13 cellular contexts compared by ENCODE assay signal in genomic region chr7:121076350-121077164, GRCh38.
DNase-seq lines count a peak whose midpoint lies in the region; ATAC-seq and TF ChIP-seq lines count a peak whose summit lies in the region.
"Had no signal": no experiment of that assay in that cellular context is flagged by ENCODE, and none has a peak within 500 bp of the region (broad histone marks: within the 10 kb centered on the region; RNA-seq: fewer than 3 reads in every experiment).

No MANE protein-coding gene starts in this region.

- H3K9me3 Mint-ChIP-seq in nephron progenitor cell (no peaks in the 10 kb centered on the region), natural killer cell (no peaks in the 10 kb centered on the region)
- H3K9me3 Mint-ChIP-seq: CD8-positive, alpha-beta T cell had no signal

- H3K4me2 ChIP-seq in Loucy (ENCODE audit: low read depth, low read length, poor library complexity, severe bottlenecking), result no peak overlapping the region

- peak overlapping the region; percentile 25; the same call in 1 of the 2 replicates for H2AFZ ChIP-seq in Loucy (ENCODE audit: low read length)

- peak overlapping the region; percentile 23 for H3K27ac ChIP-seq in brain microvascular endothelial cell

- H3K9ac ChIP-seq in Loucy (ENCODE audit: low read depth, low read length, poor library complexity, severe bottlenecking), result no peak overlapping the region

- H3K36me3 Mint-ChIP-seq in nephron progenitor cell (ENCODE audit: low read depth), result no peaks in the 10 kb centered on the region
- H3K36me3 Mint-ChIP-seq in natural killer cell, result no peaks in the 10 kb centered on the region
- H3K36me3 Mint-ChIP-seq: CD8-positive, alpha-beta T cell had no signal

- no peaks in the 10 kb centered on the region for H3K27me3 ChIP-seq in Loucy (ENCODE audit: insufficient read depth, low read length, poor library complexity, severe bottlenecking)
- no peaks in the 10 kb centered on the region for H3K27me3 ChIP-seq in brain microvascular endothelial cell (replicated peaks)
- H3K27me3 ChIP-seq in HAP-1 (ENCODE audit: low read depth), result peaks cover 12% of the 10 kb centered on the region; the same call in 1 of the 2 replicates

- no peaks in the 10 kb centered on the region for H3K9me3 ChIP-seq in Loucy (ENCODE audit: insufficient read depth, low read depth, low read length)
- no peaks in the 10 kb centered on the region for H3K9me3 ChIP-seq in HAP-1

- ATAC-seq in natural killer cell, result no peak
- ATAC-seq in HG03469 (IDR thresholded peaks at IDR 0.05; ENCODE audit: unreplicated experiment), result no peak
- ATAC-seq: CD8-positive, alpha-beta T cell; left ventricle myocardium superior had no signal

- H3K9me2 ChIP-seq in Loucy (replicated peaks; ENCODE audit: low read depth, low read length), result no peaks in the 10 kb centered on the region

- H3K4me3 Mint-ChIP-seq in nephron progenitor cell (no peak overlapping the region), natural killer cell (no peak overlapping the region)
- H3K4me3 Mint-ChIP-seq: CD8-positive, alpha-beta T cell had no signal

- no peaks in the 10 kb centered on the region for H3F3A ChIP-seq in Loucy (ENCODE audit: low read depth)

- H3K27me3 Mint-ChIP-seq in nephron progenitor cell (ENCODE audit: low read depth, poor library complexity) (peaks cover 3% of the 10 kb centered on the region), natural killer cell (ENCODE audit: low read depth in 2 of 2) (peaks cover 0 to 6% of the 10 kb centered on the region in 2 donors)

- no peaks in the 10 kb centered on the region for H3K4me1 ChIP-seq in Loucy (ENCODE audit: insufficient read depth, low read length, poor library complexity, severe bottlenecking)
- H3K4me1 ChIP-seq in HAP-1, result no peaks in the 10 kb centered on the region

- peak overlapping the region; percentile 89 for H3K27ac Mint-ChIP-seq in nephron progenitor cell
- H3K27ac Mint-ChIP-seq in natural killer cell, result no peak overlapping the region
- H3K27ac Mint-ChIP-seq: CD8-positive, alpha-beta T cell had no signal

- in situ Hi-C loops in brain microvascular endothelial cell (cut with HindIII; ENCODE audit: low pct_ligation_motif_present, low sequenced_read_pairs), result loop anchor here (25.0 kb wide), 1 partner anchor 89 kb away; the partner anchor contains the start of gene CPED1
- in situ Hi-C loops in HAP-1 (cut with MboI; ENCODE audit: low sequenced_read_pairs), result loop anchor here (25.0 kb wide), 2 partner anchors 89 to 289 kb away; partner anchors contain the start of gene CPED1

- no peaks in the 10 kb centered on the region for H4K20me1 ChIP-seq in Loucy (ENCODE audit: insufficient read depth, low read length, poor library complexity, severe bottlenecking)

- H3K4me1 Mint-ChIP-seq in nephron progenitor cell, result peaks cover 35% of the 10 kb centered on the region
- H3K4me1 Mint-ChIP-seq in natural killer cell, result no peaks in the 10 kb centered on the region

- no peaks in the 10 kb centered on the region for H3K79me2 ChIP-seq in Loucy (ENCODE audit: insufficient read depth, low read length)

- intact Hi-C loops in natural killer cell (cut with micrococcal nuclease), result no loop called here

- H3K4me3 ChIP-seq in Loucy (ENCODE audit: low read length, poor library complexity, severe bottlenecking) (no peak overlapping the region), brain microvascular endothelial cell (ENCODE audit: low read depth, low read length) (no peak overlapping the region), HAP-1 (no peak overlapping the region)

- no peak for TF ChIP-seq CTCF in Loucy (conservative IDR thresholded peaks at IDR 0.05; ENCODE audit: low read length)
- no peak for TF ChIP-seq CTCF in brain microvascular endothelial cell (IDR thresholded peaks at IDR 0.05; ENCODE audit: low read depth, low read length, missing control alignments)
- TF ChIP-seq CTCF in nephron progenitor cell (IDR thresholded peaks at IDR 0.05), result no peak
- no peak for TF ChIP-seq CTCF in natural killer cell (IDR thresholded peaks at IDR 0.05)

- H3K36me3 ChIP-seq in Loucy (ENCODE audit: insufficient read depth, low read length) (no peaks in the 10 kb centered on the region), brain microvascular endothelial cell (replicated peaks) (no peaks in the 10 kb centered on the region), HAP-1 (replicated peaks) (no peaks in the 10 kb centered on the region)

- DNase-seq in EL, result peak; percentile 80
- peak; percentile 61 for DNase-seq in brain microvascular endothelial cell
- DNase-seq in nephron progenitor cell, result no peak
- no peak for DNase-seq in natural killer cell
- DNase-seq in SHP77 treated with DMSO at 0.1 percent for 48 hours (lab: John Stamatoyannopoulos, UW), result no peak
- no peak for DNase-seq in HAP-1 (ENCODE audit: low spot score in 2 of 2)
- DNase-seq: CD8-positive, alpha-beta T cell; effector CD4-positive, alpha-beta T cell; left ventricle myocardium superior; MV-4-11; NK-92 treated with Interleukin-12 subunit alpha and Interleukin-12 subunit beta, amount 100 ng/mL, for 24 hours had no signal

Comparison
In these comparisons a context has a peak if more than half of its experiments do, and no peak if none do; other contexts are left out.
1. DNase-seq: peak in EL (single experiment) and brain microvascular endothelial cell (single experiment); none in nephron progenitor cell (single experiment), natural killer cell (single experiment), SHP77 treated with DMSO at 0.1 percent for 48 hours (single experiment) and HAP-1 (0 of 2).